In genomic region chr11:61976813-61977475, GRCh38 we compare ENCODE assay signal across 2 cellular contexts.
TF ChIP-seq lines count a peak whose summit lies in the region.

No MANE protein-coding gene starts in this region.

TF ChIP-seq in liver, 16 proteins besides CTCF, POLR2A, EP300 and RAD21:
- TF ChIP-seq TAF1 (conservative IDR thresholded peaks at IDR 0.05) (no peak), FOXA1 (IDR thresholded peaks at IDR 0.05) (no peak), ATF3 (IDR thresholded peaks at IDR 0.05) (no peak), SP1 (IDR thresholded peaks at IDR 0.05) (no peak), YY1 (IDR thresholded peaks at IDR 0.05) (no peak), RXRA (IDR thresholded peaks at IDR 0.05) (no peak), EGR1 (IDR thresholded peaks at IDR 0.05; ENCODE audit: low read depth in 2 of 2) (no peak), ZBTB33 (IDR thresholded peaks at IDR 0.05) (no peak), NR2F2 (IDR thresholded peaks at IDR 0.05) (no peak), HNF4A (conservative IDR thresholded peaks at IDR 0.05) (no peak), JUND (IDR thresholded peaks at IDR 0.05) (no peak), FOXA2 (IDR thresholded peaks at IDR 0.05) (no peak), GABPA (IDR thresholded peaks at IDR 0.05 in 1 of 2, conservative IDR thresholded peaks at IDR 0.05 in 1 of 2) (no peak)
- TF ChIP-seq, protein P1, sequence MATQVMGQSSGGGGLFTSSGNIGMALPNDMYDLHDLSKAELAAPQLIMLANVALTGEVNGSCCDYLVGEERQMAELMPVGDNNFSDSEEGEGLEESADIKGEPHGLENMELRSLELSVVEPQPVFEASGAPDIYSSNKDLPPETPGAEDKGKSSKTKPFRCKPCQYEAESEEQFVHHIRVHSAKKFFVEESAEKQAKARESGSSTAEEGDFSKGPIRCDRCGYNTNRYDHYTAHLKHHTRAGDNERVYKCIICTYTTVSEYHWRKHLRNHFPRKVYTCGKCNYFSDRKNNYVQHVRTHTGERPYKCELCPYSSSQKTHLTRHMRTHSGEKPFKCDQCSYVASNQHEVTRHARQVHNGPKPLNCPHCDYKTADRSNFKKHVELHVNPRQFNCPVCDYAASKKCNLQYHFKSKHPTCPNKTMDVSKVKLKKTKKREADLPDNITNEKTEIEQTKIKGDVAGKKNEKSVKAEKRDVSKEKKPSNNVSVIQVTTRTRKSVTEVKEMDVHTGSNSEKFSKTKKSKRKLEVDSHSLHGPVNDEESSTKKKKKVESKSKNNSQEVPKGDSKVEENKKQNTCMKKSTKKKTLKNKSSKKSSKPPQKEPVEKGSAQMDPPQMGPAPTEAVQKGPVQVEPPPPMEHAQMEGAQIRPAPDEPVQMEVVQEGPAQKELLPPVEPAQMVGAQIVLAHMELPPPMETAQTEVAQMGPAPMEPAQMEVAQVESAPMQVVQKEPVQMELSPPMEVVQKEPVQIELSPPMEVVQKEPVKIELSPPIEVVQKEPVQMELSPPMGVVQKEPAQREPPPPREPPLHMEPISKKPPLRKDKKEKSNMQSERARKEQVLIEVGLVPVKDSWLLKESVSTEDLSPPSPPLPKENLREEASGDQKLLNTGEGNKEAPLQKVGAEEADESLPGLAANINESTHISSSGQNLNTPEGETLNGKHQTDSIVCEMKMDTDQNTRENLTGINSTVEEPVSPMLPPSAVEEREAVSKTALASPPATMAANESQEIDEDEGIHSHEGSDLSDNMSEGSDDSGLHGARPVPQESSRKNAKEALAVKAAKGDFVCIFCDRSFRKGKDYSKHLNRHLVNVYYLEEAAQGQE (IDR thresholded peaks at IDR 0.05) = no peak
- TF ChIP-seq, protein P2, sequence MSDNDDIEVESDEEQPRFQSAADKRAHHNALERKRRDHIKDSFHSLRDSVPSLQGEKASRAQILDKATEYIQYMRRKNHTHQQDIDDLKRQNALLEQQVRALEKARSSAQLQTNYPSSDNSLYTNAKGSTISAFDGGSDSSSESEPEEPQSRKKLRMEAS (IDR thresholded peaks at IDR 0.05) = no peak

TF ChIP-seq in HepG2, 621 proteins besides CTCF, POLR2A, EP300 and RAD21:
- TF ChIP-seq FOSL1 (CRISPR knock-in tag; IDR thresholded peaks at IDR 0.05; ENCODE audit: borderline replicate concordance) (no peak), ZNF563 (CRISPR knock-in tag; IDR thresholded peaks at IDR 0.05) (no peak), HDAC1 (CRISPR knock-in tag; IDR thresholded peaks at IDR 0.05) (no peak), ZNF468 (CRISPR knock-in tag; IDR thresholded peaks at IDR 0.05) (no peak), RXRB (CRISPR knock-in tag; IDR thresholded peaks at IDR 0.05; ENCODE audit: borderline replicate concordance) (no peak), PHF21A (CRISPR knock-in tag; IDR thresholded peaks at IDR 0.05) (no peak), ZNF737 (CRISPR knock-in tag; IDR thresholded peaks at IDR 0.05; ENCODE audit: borderline replicate concordance) (no peak), ATF4 (CRISPR knock-in tag; IDR thresholded peaks at IDR 0.05) (no peak), MTA1 (CRISPR knock-in tag; IDR thresholded peaks at IDR 0.05; ENCODE audit: borderline replicate concordance) (no peak)
- TF ChIP-seq, protein P3, sequence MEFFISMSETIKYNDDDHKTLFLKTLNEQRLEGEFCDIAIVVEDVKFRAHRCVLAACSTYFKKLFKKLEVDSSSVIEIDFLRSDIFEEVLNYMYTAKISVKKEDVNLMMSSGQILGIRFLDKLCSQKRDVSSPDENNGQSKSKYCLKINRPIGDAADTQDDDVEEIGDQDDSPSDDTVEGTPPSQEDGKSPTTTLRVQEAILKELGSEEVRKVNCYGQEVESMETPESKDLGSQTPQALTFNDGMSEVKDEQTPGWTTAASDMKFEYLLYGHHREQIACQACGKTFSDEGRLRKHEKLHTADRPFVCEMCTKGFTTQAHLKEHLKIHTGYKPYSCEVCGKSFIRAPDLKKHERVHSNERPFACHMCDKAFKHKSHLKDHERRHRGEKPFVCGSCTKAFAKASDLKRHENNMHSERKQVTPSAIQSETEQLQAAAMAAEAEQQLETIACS (CRISPR knock-in tag; IDR thresholded peaks at IDR 0.05) = no peak
- TF ChIP-seq, protein P4, sequence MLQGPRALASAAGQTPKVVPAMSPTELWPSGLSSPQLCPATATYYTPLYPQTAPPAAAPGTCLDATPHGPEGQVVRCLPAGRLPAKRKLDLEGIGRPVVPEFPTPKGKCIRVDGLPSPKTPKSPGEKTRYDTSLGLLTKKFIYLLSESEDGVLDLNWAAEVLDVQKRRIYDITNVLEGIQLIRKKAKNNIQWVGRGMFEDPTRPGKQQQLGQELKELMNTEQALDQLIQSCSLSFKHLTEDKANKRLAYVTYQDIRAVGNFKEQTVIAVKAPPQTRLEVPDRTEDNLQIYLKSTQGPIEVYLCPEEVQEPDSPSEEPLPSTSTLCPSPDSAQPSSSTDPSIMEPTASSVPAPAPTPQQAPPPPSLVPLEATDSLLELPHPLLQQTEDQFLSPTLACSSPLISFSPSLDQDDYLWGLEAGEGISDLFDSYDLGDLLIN (CRISPR knock-in tag; IDR thresholded peaks at IDR 0.05; ENCODE audit: borderline replicate concordance) = no peak
- TF ChIP-seq, protein P5, sequence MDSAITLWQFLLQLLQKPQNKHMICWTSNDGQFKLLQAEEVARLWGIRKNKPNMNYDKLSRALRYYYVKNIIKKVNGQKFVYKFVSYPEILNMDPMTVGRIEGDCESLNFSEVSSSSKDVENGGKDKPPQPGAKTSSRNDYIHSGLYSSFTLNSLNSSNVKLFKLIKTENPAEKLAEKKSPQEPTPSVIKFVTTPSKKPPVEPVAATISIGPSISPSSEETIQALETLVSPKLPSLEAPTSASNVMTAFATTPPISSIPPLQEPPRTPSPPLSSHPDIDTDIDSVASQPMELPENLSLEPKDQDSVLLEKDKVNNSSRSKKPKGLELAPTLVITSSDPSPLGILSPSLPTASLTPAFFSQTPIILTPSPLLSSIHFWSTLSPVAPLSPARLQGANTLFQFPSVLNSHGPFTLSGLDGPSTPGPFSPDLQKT (CRISPR knock-in tag; IDR thresholded peaks at IDR 0.05; ENCODE audit: borderline replicate concordance) = no peak
